28 cellular contexts compared by ENCODE assay signal in the genomic region with DNA sequence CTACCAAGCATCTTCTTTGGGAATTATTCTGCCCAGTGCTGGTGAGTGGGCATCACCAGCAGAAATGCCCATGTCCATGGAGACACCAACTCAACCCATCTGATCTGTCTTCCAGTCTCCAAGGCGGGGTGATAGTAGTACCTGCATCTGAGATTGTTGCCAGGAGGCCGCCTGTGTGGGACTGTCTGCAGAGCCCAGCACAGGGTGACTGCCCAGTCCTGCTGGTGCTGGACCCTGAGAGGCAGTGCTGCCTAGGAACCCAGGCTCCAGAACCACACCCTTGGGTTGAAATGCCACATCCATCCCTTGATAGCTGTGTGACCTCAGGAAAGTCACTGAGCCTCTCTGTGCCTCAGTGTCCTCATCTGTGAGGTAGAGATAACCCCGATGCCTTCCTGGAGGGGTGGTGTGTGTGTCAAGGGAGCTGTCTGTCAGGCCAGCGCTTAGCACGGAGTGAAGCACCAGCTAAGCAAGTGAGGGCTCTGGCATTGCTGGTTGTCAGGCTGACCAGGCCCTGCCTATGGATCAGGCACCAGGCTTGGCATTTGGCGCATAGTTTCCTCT.
"Had no signal": no experiment of that assay in that cellular context is flagged by ENCODE, and none has a peak within 500 bp of the region (broad histone marks: within the 10 kb centered on the region; RNA-seq: fewer than 3 reads in every experiment).

No MANE protein-coding gene starts in this region.

- H3K4me3 ChIP-seq: colonic mucosa, gastrocnemius medialis, heart left ventricle, hepatocyte, lung, right lobe of liver, stomach, thyroid gland had no signal

- H3K4me1 ChIP-seq: colonic mucosa, parathyroid adenoma, right lobe of liver, stomach, thyroid gland had no signal

- H3K79me2 ChIP-seq: hepatocyte, parathyroid adenoma had no signal

- H3K27ac Mint-ChIP-seq: dendritic cell treated with granulocyte-macrophage colony-stimulating factor and Interleukin-4, amounts not matched to agents 40 ng/mL and 50 ng/mL, for 4 days; endodermal cell; memory B cell; natural killer cell; progenitor cell of endocrine pancreas; type B pancreatic cell had no signal

- DNase-seq: colonic mucosa; effector CD8-positive, alpha-beta T cell; endodermal cell; gastrocnemius medialis; heart left ventricle; kidney; natural killer cell; small intestine; stimulated activated CD4-positive, alpha-beta T cell treated with anti-CD3 and anti-CD28 coated beads, Interleukin-12 subunit alpha, Interleukin-12 subunit beta, amount 100 ng/mL, for 4 hours; stimulated activated CD4-positive, alpha-beta T cell treated with anti-CD3 and anti-CD28 coated beads, Interleukin-1b, Interleukin-23, amount 100 ng/mL, for 48 hours; stimulated activated CD4-positive, alpha-beta T cell treated with anti-CD3 and anti-CD28 coated beads, Interleukin-4, amount 100 ng/mL, for 1 hour; stimulated activated CD8-positive, alpha-beta memory T cell treated with anti-CD3 and anti-CD28 coated beads, Interleukin-4, amount 100 ng/mL, for 48 hours; stimulated activated naive CD4-positive, alpha-beta T cell treated with Interleukin-2 at 50 U/mL for 16 hours; stomach; thyroid gland had no signal

- H3K4me1 Mint-ChIP-seq: natural killer cell had no signal

- H3K27ac ChIP-seq: colonic mucosa, epithelial cell of prostate, gastrocnemius medialis, heart left ventricle, hepatocyte, parathyroid adenoma, right lobe of liver, stomach, thyroid gland had no signal

- H3K9me3 Mint-ChIP-seq: dendritic cell treated with granulocyte-macrophage colony-stimulating factor and Interleukin-4, amounts not matched to agents 40 ng/mL and 50 ng/mL, for 4 days; endodermal cell; type B pancreatic cell had no signal

- H3K9ac ChIP-seq: parathyroid adenoma had no signal

- H3K4me2 ChIP-seq: hepatocyte had no signal

- H2AFZ ChIP-seq: hepatocyte, parathyroid adenoma had no signal

- H3K9me3 ChIP-seq: colonic mucosa, gastrocnemius medialis, heart left ventricle, right lobe of liver, thyroid gland had no signal

- FAIRE-seq: kidney, small intestine, urothelium cell line had no signal

- H3K27me3 ChIP-seq: colonic mucosa, gastrocnemius medialis, hepatocyte, right lobe of liver, thyroid gland had no signal

- H3K36me3 Mint-ChIP-seq: memory B cell, natural killer cell, type B pancreatic cell had no signal

- H3K36me3 ChIP-seq: colonic mucosa, gastrocnemius medialis, heart left ventricle, right lobe of liver, stomach, thyroid gland had no signal

- ATAC-seq: esophagus mucosa, gastrocnemius medialis, heart left ventricle, left lobe of liver, natural killer cell, right lobe of liver had no signal

- H3K4me3 Mint-ChIP-seq: dendritic cell treated with granulocyte-macrophage colony-stimulating factor and Interleukin-4, amounts not matched to agents 40 ng/mL and 50 ng/mL, for 4 days; endodermal cell; memory B cell; natural killer cell; neural crest cell; type B pancreatic cell had no signal
